Comparison of ENCODE assay signal across 1 cellular context in the genomic region with DNA sequence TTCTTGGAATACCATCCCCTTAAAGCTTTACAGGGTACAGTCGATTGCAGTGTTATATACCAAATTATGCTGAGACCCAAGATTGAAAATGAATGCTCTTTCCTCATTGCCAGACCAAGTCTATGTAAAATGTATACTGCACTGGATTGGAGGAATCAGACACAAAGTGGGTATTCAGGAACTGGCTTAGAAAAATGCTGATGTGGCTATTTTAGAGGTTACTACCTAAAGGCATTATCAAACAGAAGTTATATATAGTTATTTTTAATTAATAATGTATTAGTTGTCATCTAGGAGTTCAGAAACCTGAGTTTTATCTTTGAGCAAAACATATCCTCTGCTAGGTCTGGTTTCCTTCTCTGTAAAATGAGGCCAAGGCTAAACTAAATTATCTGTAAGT.
TF ChIP-seq lines count a peak whose summit lies in the region.

No MANE protein-coding gene starts in this region.

TF ChIP-seq in H1, 55 proteins besides CTCF, POLR2A, EP300 and RAD21:
- TF ChIP-seq BCL11A (IDR thresholded peaks at IDR 0.05; ENCODE audit: low read depth in 2 of 2, low read length in 2 of 2) (no peak), SP1 (IDR thresholded peaks at IDR 0.05; ENCODE audit: low read depth, low read length) (no peak), SAP30 (IDR thresholded peaks at IDR 0.05; ENCODE audit: insufficient read depth, insufficient replicate concordance, low read length) (no peak), TAF7 (optimal IDR thresholded peaks at IDR 0.05; ENCODE audit: borderline replicate concordance, low read depth, low read length) (no peak), MAFK (IDR thresholded peaks at IDR 0.05; ENCODE audit: low read depth, low read length) (peak; percentile 87; the same call in 1 of the 2 replicates), CTBP2 (IDR thresholded peaks at IDR 0.05; ENCODE audit: borderline replicate concordance, insufficient read depth, insufficient read length, low read length) (no peak), CBX5 (IDR thresholded peaks at IDR 0.05; ENCODE audit: low read depth, low read length) (no peak)
